4 cellular contexts compared by ENCODE assay signal in the genomic region with DNA sequence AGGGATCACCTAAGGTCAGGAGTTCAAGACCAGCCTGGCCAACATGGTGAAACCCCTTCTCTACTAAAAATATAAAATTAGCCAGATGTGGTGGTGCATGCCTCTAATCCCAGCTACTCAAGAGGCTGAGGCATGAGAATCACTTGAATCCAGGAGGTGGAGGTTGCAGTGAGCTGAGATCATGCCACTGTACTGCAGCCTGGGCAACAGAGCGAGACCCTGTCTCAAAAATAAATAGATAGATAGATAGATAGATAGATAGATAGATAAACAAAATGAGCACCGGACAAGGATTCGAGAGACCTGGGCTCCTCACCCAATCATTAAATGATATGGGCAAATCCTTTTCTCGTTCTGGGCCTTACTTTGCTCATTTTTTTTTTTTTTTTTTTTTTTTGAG. TPM values are rescaled to one million over a fixed set of nuclear protein-coding genes. Genes with fewer than 3 reads are reported as not detected.
"Had no signal": no experiment of that assay in that cellular context is flagged by ENCODE, and none has a peak within 500 bp of the region (broad histone marks: within the 10 kb centered on the region; RNA-seq: fewer than 3 reads in every experiment).

No MANE protein-coding gene starts in this region.

RNA-seq across cellular contexts. Expression of gene SPARC, which starts 11.4 kb away (rescaled TPM):
- total RNA-seq: activated CD4-positive, alpha-beta T cell treated with anti-CD3 and anti-CD28 coated beads, Interleukin-2, amount 10 ng/mL, durations not matched to agents 24 days and 14 days; activated T-cell treated with anti-CD3 and anti-CD28 coated beads, Interleukin-2, amount 50 U/mL, for 72 hours; natural killer cell treated with Interleukin-12 subunit alpha and Interleukin-12 subunit beta and Interleukin-15 and Interleukin-18, amount 100 ng/mL, for 72 hours; T-helper 2 cell treated with Interferon-gamma antibody and Interleukin-4, amounts not matched to agents 100 ng/mL and 5 ng/mL, for 36 hours had no signal
